In genomic region chr16:83742520-83742919, GRCh38 we compare ENCODE assay signal across 23 cellular contexts.
"Had no signal": no experiment of that assay in that cellular context is flagged by ENCODE, and none has a peak within 500 bp of the region (broad histone marks: within the 10 kb centered on the region; RNA-seq: fewer than 3 reads in every experiment).

No MANE protein-coding gene starts in this region.

- ATAC-seq: activated CD4-positive, CD25-positive, alpha-beta regulatory T cell treated with anti-CD3 and anti-CD28 coated beads, Interleukin-2, amount 50 U/mL, for 24 hours; activated T-cell treated with anti-CD3 and anti-CD28 coated beads, Interleukin-2, amount 50 U/mL, for 72 hours; psoas muscle; right lobe of liver; stimulated activated naive CD8-positive, alpha-beta T cell treated with anti-CD3 and anti-CD28 coated beads, Interleukin-15, amount 100 ng/mL, for 72 hours; upper lobe of right lung had no signal

- H3K4me3 Mint-ChIP-seq: activated naive CD8-positive, alpha-beta T cell; activated T-cell treated with anti-CD3 and anti-CD28 coated beads, Interleukin-2, amount 50 U/mL, for 72 hours; endodermal cell; neural progenitor cell; stimulated activated naive CD8-positive, alpha-beta T cell treated with anti-CD3 and anti-CD28 coated beads, Interleukin-15, amount 100 ng/mL, for 72 hours; T-helper 1 cell treated with Interleukin-12 subunit alpha and Interleukin-12 subunit beta and Interleukin-4 antibody, amounts not matched to agents 30 μg/mL and 1 μg/mL, for 36 hours had no signal

- H3K9ac ChIP-seq: neural progenitor cell had no signal

- H3K4me2 ChIP-seq: neural progenitor cell, smooth muscle cell had no signal

- FAIRE-seq: colon, kidney had no signal

- H3K27ac ChIP-seq: cardiac muscle cell, epithelial cell of prostate, left ventricle myocardium inferior, neural progenitor cell, psoas muscle, right lobe of liver, thoracic aorta, upper lobe of right lung had no signal

- H3K9me3 ChIP-seq: left ventricle myocardium inferior, psoas muscle, right lobe of liver, thoracic aorta, upper lobe of right lung had no signal

- H3K4me3 ChIP-seq: cardiac muscle cell, left ventricle myocardium inferior, neural progenitor cell, psoas muscle, right lobe of liver, smooth muscle cell, thoracic aorta, upper lobe of right lung had no signal

- H3K4me1 Mint-ChIP-seq: endodermal cell; stimulated activated naive CD8-positive, alpha-beta T cell treated with anti-CD3 and anti-CD28 coated beads, Interleukin-15, amount 100 ng/mL, for 72 hours had no signal

- H3K36me3 Mint-ChIP-seq: activated naive CD8-positive, alpha-beta T cell had no signal

- H2AFZ ChIP-seq: neural progenitor cell had no signal

- H3K27me3 ChIP-seq: cardiac muscle cell, neural progenitor cell, right lobe of liver, upper lobe of right lung had no signal

- H3K9me3 Mint-ChIP-seq: activated T-cell treated with anti-CD3 and anti-CD28 coated beads, Interleukin-2, amount 50 U/mL, for 72 hours; endodermal cell; stimulated activated naive CD8-positive, alpha-beta T cell treated with anti-CD3 and anti-CD28 coated beads, Interleukin-15, amount 100 ng/mL, for 72 hours; T-helper 1 cell treated with Interleukin-12 subunit alpha and Interleukin-12 subunit beta and Interleukin-4 antibody, amounts not matched to agents 30 μg/mL and 1 μg/mL, for 36 hours had no signal

- H3K27ac Mint-ChIP-seq: activated naive CD8-positive, alpha-beta T cell; activated T-cell treated with anti-CD3 and anti-CD28 coated beads, Interleukin-2, amount 50 U/mL, for 72 hours; endodermal cell; neural progenitor cell; stimulated activated naive CD8-positive, alpha-beta T cell treated with anti-CD3 and anti-CD28 coated beads, Interleukin-15, amount 100 ng/mL, for 72 hours; T-helper 1 cell treated with Interleukin-12 subunit alpha and Interleukin-12 subunit beta and Interleukin-4 antibody, amounts not matched to agents 30 μg/mL and 1 μg/mL, for 36 hours had no signal

- DNase-seq: activated CD4-positive, alpha-beta T cell treated with anti-CD3 and anti-CD28 coated beads, Interleukin-2, amount 50 U/mL, for 1 hour; activated CD8-positive, alpha-beta memory T cell treated with anti-CD3 and anti-CD28 coated beads, Interleukin-2, amount 50 U/mL, for 4 hours; activated gamma-delta T cell treated with Interleukin-2 at 50 U/mL for 16 hours; activated T-cell treated with anti-CD3 and anti-CD28 coated beads, Interleukin-2, amount 50 U/mL, for 72 hours; endodermal cell; foreskin fibroblast; kidney; left ventricle myocardium inferior; mammary epithelial cell; psoas muscle; right lobe of liver; stimulated activated CD4-positive, alpha-beta T cell treated with anti-CD3 and anti-CD28 coated beads, Interleukin-4, amount 100 ng/mL, for 1 hour; stimulated activated naive CD8-positive, alpha-beta T cell treated with anti-CD3 and anti-CD28 coated beads, Interleukin-15, amount 100 ng/mL, for 72 hours; upper lobe of right lung had no signal

- H3K4me1 ChIP-seq: left ventricle myocardium inferior, neural progenitor cell, psoas muscle, right lobe of liver, upper lobe of right lung had no signal

- H3K36me3 ChIP-seq: cardiac muscle cell, left ventricle myocardium inferior, neural progenitor cell, right lobe of liver, thoracic aorta, upper lobe of right lung had no signal
